ENCODE assay signal across 2 cellular contexts in genomic region chr21:39022901-39023693, GRCh38.
TF ChIP-seq lines count a peak whose summit lies in the region.

No MANE protein-coding gene starts in this region.

TF ChIP-seq in HCT116, 20 proteins besides CTCF, POLR2A, EP300 and RAD21 (continued from another document):
- TF ChIP-seq ZBTB33 (IDR thresholded peaks at IDR 0.05; ENCODE audit: extremely low read depth, insufficient replicate concordance, low read length) = no peak

TF ChIP-seq in SK-N-SH, 30 proteins besides CTCF, POLR2A, EP300 and RAD21 (continued from another document):
- no peak for TF ChIP-seq USF2 (IDR thresholded peaks at IDR 0.05; ENCODE audit: borderline replicate concordance, low read depth, low read length)
- no peak for TF ChIP-seq EZH2phosphoT487 (IDR thresholded peaks at IDR 0.05; ENCODE audit: borderline replicate concordance, low read depth)
- no peak for TF ChIP-seq RCOR1 (IDR thresholded peaks at IDR 0.05; ENCODE audit: low read length)
- TF ChIP-seq MXI1 (IDR thresholded peaks at IDR 0.05; ENCODE audit: low read depth, low read length) = no peak
- TF ChIP-seq YY1 (IDR thresholded peaks at IDR 0.05; ENCODE audit: low read depth) = no peak
- no peak for TF ChIP-seq REST (IDR thresholded peaks at IDR 0.05; ENCODE audit: low read depth, low read length)
- TF ChIP-seq RXRA (IDR thresholded peaks at IDR 0.05; ENCODE audit: borderline replicate concordance, low read depth) = no peak
- peak; percentile 78 for TF ChIP-seq NFIC (IDR thresholded peaks at IDR 0.05; ENCODE audit: borderline replicate concordance)
- TF ChIP-seq NRF1 (IDR thresholded peaks at IDR 0.05; ENCODE audit: low read depth, low read length) = no peak
- no peak for TF ChIP-seq ZBTB33 (IDR thresholded peaks at IDR 0.05; ENCODE audit: borderline replicate concordance, low read depth)
- TF ChIP-seq ELF1 (IDR thresholded peaks at IDR 0.05) = no peak
- no peak for TF ChIP-seq GATA2 (CRISPR knock-in tag; IDR thresholded peaks at IDR 0.05)
- TF ChIP-seq JUND (IDR thresholded peaks at IDR 0.05) = no peak
- TF ChIP-seq TEAD4 (IDR thresholded peaks at IDR 0.05; ENCODE audit: borderline replicate concordance, insufficient read depth) = 0 out of 2 replicates have a peak, but pooled peaks have one; percentile 35
- no peak for TF ChIP-seq TAF1 (IDR thresholded peaks at IDR 0.05; ENCODE audit: borderline replicate concordance, low read depth, low read length)
- no peak for TF ChIP-seq FOXM1 (IDR thresholded peaks at IDR 0.05; ENCODE audit: low read depth)
- no peak for TF ChIP-seq SIN3A (IDR thresholded peaks at IDR 0.05; ENCODE audit: borderline replicate concordance, low read depth, low read length)
- no peak for TF ChIP-seq MEF2A (IDR thresholded peaks at IDR 0.05; ENCODE audit: borderline replicate concordance, low read depth)
- no peak for TF ChIP-seq PBX3 (IDR thresholded peaks at IDR 0.05)
- TF ChIP-seq CHD2 (IDR thresholded peaks at IDR 0.05; ENCODE audit: low read length, partially characterized antibody) = no peak
- no peak for TF ChIP-seq RFX5 (IDR thresholded peaks at IDR 0.05; ENCODE audit: low read length)
- no peak for TF ChIP-seq USF1 (IDR thresholded peaks at IDR 0.05; ENCODE audit: borderline replicate concordance, low read depth)
